ENCODE assay signal across 8 cellular contexts in the genomic region with DNA sequence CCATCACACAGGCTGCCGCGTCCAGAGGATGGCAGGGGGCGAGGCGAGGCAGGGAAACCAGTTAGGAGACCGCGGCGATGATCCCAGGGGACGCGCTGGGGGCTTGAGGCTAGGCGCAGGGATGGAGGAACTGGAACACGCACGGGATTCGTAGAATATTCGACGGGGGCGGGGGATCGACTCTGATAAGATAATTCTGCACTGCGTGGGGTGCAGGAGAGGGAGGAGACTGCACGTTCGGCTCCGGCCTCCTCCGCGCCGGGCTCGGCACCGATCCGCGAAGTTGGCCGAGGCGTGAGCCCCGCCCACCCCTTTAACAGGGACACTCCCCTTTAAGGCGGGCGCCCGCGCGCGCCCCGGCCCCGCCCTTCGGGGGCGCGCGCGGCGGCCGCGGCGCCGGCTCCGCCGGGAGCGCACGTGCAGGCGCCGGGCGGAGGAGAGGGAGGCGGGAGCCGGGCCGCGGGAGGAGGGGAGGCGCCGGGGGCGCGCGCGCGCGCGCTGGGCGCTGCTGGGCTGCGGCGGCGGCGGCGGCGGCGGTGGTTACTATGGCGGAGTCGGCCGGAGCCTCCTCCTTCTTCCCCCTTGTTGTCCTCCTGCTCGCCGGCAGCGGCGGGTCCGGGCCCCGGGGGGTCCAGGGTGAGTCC. TPM values are rescaled to one million over a fixed set of nuclear protein-coding genes. Genes with fewer than 3 reads are reported as not detected.
DNase-seq lines count a peak whose midpoint lies in the region; ATAC-seq lines count a peak whose summit lies in the region.

A gene (plus strand): TSS at position 501 of the 644 bp plus-strand sequence. CDS start 45 bp downstream, at position 546.

- peaks cover 22% of the 10 kb centered on the region for H3K4me1 ChIP-seq in ACC112 (ENCODE audit: control insufficient read depth, insufficient read depth, low read length, unreplicated experiment)

- ATAC-seq in GM19025 (IDR thresholded peaks at IDR 0.05; ENCODE audit: low read depth, unreplicated experiment) = peak; percentile 90
- ATAC-seq in HG03442 (IDR thresholded peaks at IDR 0.05; ENCODE audit: unreplicated experiment) = peak; percentile 93
- peak; percentile 70 for ATAC-seq in left colon

- intact Hi-C loops in left colon (cut with DNase I, micrococcal nuclease) = no loop called here

- peak within 1 kb of the TSS; percentile 96 for H3K4me3 ChIP-seq in ACC112 (ENCODE audit: low read depth, low read length)

- H3K79me2 ChIP-seq in ACC112 (ENCODE audit: control insufficient read depth, insufficient read depth, low read length, unreplicated experiment) = peaks cover 47% of the 10 kb centered on the region

- H3K27ac ChIP-seq in ACC112 (ENCODE audit: low read depth, low read length) (peak within 1 kb of the TSS; percentile 68), cingulate gyrus (ENCODE audit: low read depth, low read length) (peak within 1 kb of the TSS; percentile 65)

- peaks cover 5% of the 10 kb centered on the region; the same call in 1 of the 2 replicates for H3K27me3 ChIP-seq in ACC112 (ENCODE audit: insufficient read depth, low read length)

- peak; percentile 22 for DNase-seq in NCI-H524 treated with DMSO at 0.1 percent for 48 hours (lab: John Stamatoyannopoulos, UW)
- peak; percentile 93 for DNase-seq in activated CD4-positive, alpha-beta T cell treated with anti-CD3 and anti-CD28 coated beads for 48 hours
- DNase-seq in left colon = peak; percentile 92 to 95
- peak; percentile 71 to 86 (median 80) for DNase-seq in stimulated activated CD4-positive, alpha-beta T cell treated with anti-CD3 and anti-CD28 coated beads, Interleukin-1b, Interleukin-23, amount 100 ng/mL, for 24 hours (ENCODE audit: low read depth in 4 of 4, low spot score in 1 of 4)

- peak within 1 kb of the TSS; percentile 87 for H2AFZ ChIP-seq in ACC112 (ENCODE audit: low read length, unreplicated experiment)

- no peaks in the 10 kb centered on the region for H3K36me3 ChIP-seq in ACC112 (ENCODE audit: insufficient read depth, low read length)

RNA-seq across cellular contexts. Expression of the gene that starts here (rescaled TPM):
- total RNA-seq in left colon = 10 to 100 TPM; 67.6 to 84.7 TPM

Comparison
In these comparisons a context has a peak if more than half of its experiments do, and no peak if none do; other contexts are left out.
1. Peak in every context shown above with its lines: DNase-seq, ATAC-seq, H3K4me3 ChIP-seq and H3K27ac ChIP-seq.
2. DNase-seq: peak in every context shown above with its lines; median percentile 94 in left colon; 93 in activated CD4-positive, alpha-beta T cell treated with anti-CD3 and anti-CD28 coated beads for 48 hours; 80 in stimulated activated CD4-positive, alpha-beta T cell treated with anti-CD3 and anti-CD28 coated beads, Interleukin-1b, Interleukin-23, amount 100 ng/mL, for 24 hours; 22 in NCI-H524 treated with DMSO at 0.1 percent for 48 hours.